In genomic region chr2:169091761-169092523, GRCh38 we compare ENCODE assay signal across 13 cellular contexts. TPM values are rescaled to one million over a fixed set of nuclear protein-coding genes. Genes with fewer than 3 reads are reported as not detected.
DNase-seq lines count a peak whose midpoint lies in the region; FAIRE-seq and TF ChIP-seq lines count a peak whose summit lies in the region.
"Had no signal": no experiment of that assay in that cellular context is flagged by ENCODE, and none has a peak within 500 bp of the region (broad histone marks: within the 10 kb centered on the region; RNA-seq: fewer than 3 reads in every experiment).

No MANE protein-coding gene starts in this region.

- H3K4me1 Mint-ChIP-seq in astrocyte (ENCODE audit: low read depth, unreplicated experiment): peaks cover 10% of the 10 kb centered on the region
- peaks cover 19% of the 10 kb centered on the region for H3K4me1 Mint-ChIP-seq in T-helper 2 cell treated with Interferon-gamma antibody and Interleukin-4, amounts not matched to agents 5 μg/mL and 100 μg/mL, for 36 hours (ENCODE audit: low read depth)

- H3K36me3 Mint-ChIP-seq in astrocyte (ENCODE audit: low read depth, unreplicated experiment): no peaks in the 10 kb centered on the region
- peaks cover 3% of the 10 kb centered on the region for H3K36me3 Mint-ChIP-seq in T-helper 2 cell treated with Interferon-gamma antibody and Interleukin-4, amounts not matched to agents 5 μg/mL and 100 μg/mL, for 36 hours (ENCODE audit: low read depth)
- H3K36me3 Mint-ChIP-seq: naive thymus-derived CD8-positive, alpha-beta T cell had no signal

- POLR2A ChIA-PET in HEK293 (lab: Yijun Ruan, JAX): no interaction called here

- H3K27ac ChIP-seq in HEK293 (ENCODE audit: extremely low read depth, low read depth, low read length) (no peak overlapping the region), astrocyte (ENCODE audit: low read depth, low read length) (no peak overlapping the region), stomach (peak overlapping the region in 1 of 5 donors; percentile 2)

- H3K79me2 ChIP-seq in astrocyte (ENCODE audit: insufficient read depth, low read length): no peaks in the 10 kb centered on the region

- H3K27ac Mint-ChIP-seq in astrocyte (ENCODE audit: unreplicated experiment): no peak overlapping the region
- no peak overlapping the region for H3K27ac Mint-ChIP-seq in T-helper 2 cell treated with Interferon-gamma antibody and Interleukin-4, amounts not matched to agents 5 μg/mL and 100 μg/mL, for 36 hours
- H3K27ac Mint-ChIP-seq: naive thymus-derived CD8-positive, alpha-beta T cell had no signal

- H3K4me3 ChIP-seq in HEK293 (ENCODE audit: low read depth, low read length): no peak overlapping the region
- no peak overlapping the region for H3K4me3 ChIP-seq in astrocyte (ENCODE audit: insufficient read depth, low read depth, low read length)
- no peak overlapping the region for H3K4me3 ChIP-seq in foreskin fibroblast (ENCODE audit: low read depth in 1 of 2, low read length in 2 of 2)
- H3K4me3 ChIP-seq in stomach: no peak overlapping the region

- H3K4me1 ChIP-seq in HEK293 (ENCODE audit: control insufficient read depth, insufficient read depth, low read length) (0 out of 2 replicates have a peak, but pooled peaks cover 3% of the 10 kb centered on the region), astrocyte (ENCODE audit: insufficient read depth, low read length) (peaks cover 9% of the 10 kb centered on the region), stomach (peaks cover 0 to 15% (median 5%) of the 10 kb centered on the region in 4 donors)

- no peak overlapping the region for H3K4me2 ChIP-seq in astrocyte (ENCODE audit: low read length)

- TF ChIP-seq EP300 in stomach (IDR thresholded peaks at IDR 0.05): no peak

- CTCF ChIA-PET in HEK293 (lab: Yijun Ruan, JAX): no interaction called here

- 63 to 67% (median 66%) methylated on average over 8 of the region's 8 CpGs for WGBS in stomach, 5 donors

- no peaks in the 10 kb centered on the region for H3K9me3 Mint-ChIP-seq in astrocyte (ENCODE audit: unreplicated experiment)
- no peaks in the 10 kb centered on the region for H3K9me3 Mint-ChIP-seq in T-helper 2 cell treated with Interferon-gamma antibody and Interleukin-4, amounts not matched to agents 5 μg/mL and 100 μg/mL, for 36 hours
- H3K9me3 Mint-ChIP-seq: naive thymus-derived CD8-positive, alpha-beta T cell had no signal

- no peaks in the 10 kb centered on the region for H3K36me3 ChIP-seq in HEK293 (ENCODE audit: control insufficient read depth in 2 of 2, insufficient read depth in 1 of 2, low read length in 2 of 2)
- no peaks in the 10 kb centered on the region for H3K36me3 ChIP-seq in astrocyte (ENCODE audit: insufficient read depth, low read length)
- no peaks in the 10 kb centered on the region for H3K36me3 ChIP-seq in stomach

- DNase-seq in astrocyte (ENCODE audit: low read depth): peak; percentile 77
- DNase-seq in foreskin fibroblast: peak; percentile 20 to 33
- peak; percentile 74 for DNase-seq in stomach
- DNase-seq in NCI-H1436 (lab: John Stamatoyannopoulos, UW): no peak
- no peak for DNase-seq in T-helper 2 cell treated with Interferon-gamma antibody and Interleukin-4, amounts not matched to agents 5 μg/mL and 100 μg/mL, for 36 hours (ENCODE audit: low spot score)
- no peak for DNase-seq in NCI-H510A (lab: John Stamatoyannopoulos, UW)
- no peak for DNase-seq in T-helper 1 cell
- DNase-seq: amniotic stem cell; COR-L47; naive thymus-derived CD8-positive, alpha-beta T cell; NCI-H2171 had no signal

- H3K9me3 ChIP-seq in HEK293 (ENCODE audit: control insufficient read depth, insufficient read depth, low read depth, low read length): no peaks in the 10 kb centered on the region
- no peaks in the 10 kb centered on the region for H3K9me3 ChIP-seq in astrocyte (ENCODE audit: insufficient read depth, low read depth, low read length)
- H3K9me3 ChIP-seq in stomach: no peaks in the 10 kb centered on the region

- H2AFZ ChIP-seq in astrocyte (ENCODE audit: low read depth, low read length): no peak overlapping the region

- FAIRE-seq in astrocyte (lab: Jason Lieb, UNC): no peak
- FAIRE-seq: endometrium had no signal

- no peak for TF ChIP-seq POLR2A in stomach (IDR thresholded peaks at IDR 0.05)

- no peaks in the 10 kb centered on the region for H4K20me1 ChIP-seq in astrocyte (ENCODE audit: insufficient read depth, low read length)

- H3K4me3 Mint-ChIP-seq in astrocyte (ENCODE audit: unreplicated experiment): no peak overlapping the region
- no peak overlapping the region for H3K4me3 Mint-ChIP-seq in T-helper 2 cell treated with Interferon-gamma antibody and Interleukin-4, amounts not matched to agents 5 μg/mL and 100 μg/mL, for 36 hours
- H3K4me3 Mint-ChIP-seq: naive thymus-derived CD8-positive, alpha-beta T cell had no signal

- no peak overlapping the region for H3K9ac ChIP-seq in astrocyte (ENCODE audit: low read length)

- H3K27me3 ChIP-seq in astrocyte (ENCODE audit: insufficient read depth, low read length) (no peaks in the 10 kb centered on the region), stomach (no peaks in the 10 kb centered on the region)

- intact Hi-C loops in stomach (cut with DNase I; ENCODE audit: low total_unique reads): no loop called here

- no peaks in the 10 kb centered on the region for H3K27me3 Mint-ChIP-seq in astrocyte (ENCODE audit: low read depth, unreplicated experiment)
- no peaks in the 10 kb centered on the region for H3K27me3 Mint-ChIP-seq in T-helper 2 cell treated with Interferon-gamma antibody and Interleukin-4, amounts not matched to agents 5 μg/mL and 100 μg/mL, for 36 hours (ENCODE audit: low read depth)

- TF ChIP-seq CTCF in HEK293 (tag by site-specific recombination; IDR thresholded peaks at IDR 0.05): no peak
- TF ChIP-seq CTCF in astrocyte (IDR thresholded peaks at IDR 0.05; ENCODE audit: insufficient read depth, low read depth, low read length): no peak
- no peak for TF ChIP-seq CTCF in foreskin fibroblast (IDR thresholded peaks at IDR 0.05; ENCODE audit: low read depth, low read length)
- no peak for TF ChIP-seq CTCF in stomach (IDR thresholded peaks at IDR 0.05)

TF ChIP-seq in HEK293, 187 proteins besides CTCF, POLR2A, EP300 and RAD21:
- TF ChIP-seq ZBTB17 (tag by site-specific recombination; IDR thresholded peaks at IDR 0.05): peak; percentile 41; the same call in 1 of the 2 replicates
- TF ChIP-seq SETDB1 (IDR thresholded peaks at IDR 0.05; ENCODE audit: insufficient read length, low read length): no peak
- TF ChIP-seq ZNF311 (tag by site-specific recombination; IDR thresholded peaks at IDR 0.05; ENCODE audit: borderline replicate concordance): no peak
- TF ChIP-seq ZNF266 (tag by site-specific recombination; IDR thresholded peaks at IDR 0.05; ENCODE audit: low read depth): no peak
- TF ChIP-seq FEZF1 (tag by site-specific recombination; IDR thresholded peaks at IDR 0.05): peak; percentile 62; the same call in 1 of the 2 replicates
TF ChIP-seq in HEK293: peak in this region for 2.

RNA-seq across cellular contexts. Expression of gene DHRS9, which starts 22.6 kb away (rescaled TPM):
- total RNA-seq in astrocyte (not detected in 2 replicates), stomach (10 to 100 TPM in 1 of 5 donors, 1 to 10 TPM in 3, not detected in 1; 1.3 to 19.3 (median 5.1) TPM)
- polyA plus RNA-seq in stomach: 1 to 10 TPM; 1.6 to 3.5 (median 2.5) TPM
- total RNA-seq: naive thymus-derived CD8-positive, alpha-beta T cell had no signal
- polyA plus RNA-seq: naive thymus-derived CD8-positive, alpha-beta T cell had no signal

Comparison
In these comparisons a context has a peak if more than half of its experiments do, and no peak if none do; other contexts are left out.
1. DNase-seq: peak in astrocyte (single experiment), foreskin fibroblast (2 of 2) and stomach (single experiment); none in NCI-H1436 (single experiment), T-helper 2 cell treated with Interferon-gamma antibody and Interleukin-4, amounts not matched to agents 5 μg/mL and 100 μg/mL, for 36 hours (single experiment), NCI-H510A (single experiment) and T-helper 1 cell (0 of 5).